Comparison of ENCODE assay signal across 21 cellular contexts in genomic region chr12:113805201-113805600, GRCh38.
"Had no signal": no experiment of that assay in that cellular context is flagged by ENCODE, and none has a peak within 500 bp of the region (broad histone marks: within the 10 kb centered on the region; RNA-seq: fewer than 3 reads in every experiment).

No MANE protein-coding gene starts in this region.

- H3K9me3 ChIP-seq: body of pancreas, testis, transverse colon had no signal

- FAIRE-seq: urothelium cell line had no signal

- DNase-seq: activated CD4-positive, alpha-beta T cell treated with anti-CD3 and anti-CD28 coated beads for 36 hours; activated CD4-positive, CD25-positive, alpha-beta regulatory T cell; activated CD8-positive, alpha-beta memory T cell treated with anti-CD3 and anti-CD28 coated beads, Interleukin-2, amount 10 ng/mL, durations not matched to agents 7 days and 5 days; activated CD8-positive, alpha-beta T cell treated with anti-CD3 and anti-CD28 coated beads, Interleukin-2, amount 10 ng/mL, durations not matched to agents 7 days and 5 days; activated T-cell treated with anti-CD3 and anti-CD28 coated beads, Interleukin-2, amount 50 U/mL, for 48 hours; anterior cingulate cortex; body of pancreas; foreskin keratinocyte; heart left ventricle; hypothalamus; immature natural killer cell; midbrain; naive thymus-derived CD8-positive, alpha-beta T cell; occipital lobe; right cardiac atrium; stimulated activated naive CD8-positive, alpha-beta T cell treated with anti-CD3 and anti-CD28 coated beads, Interleukin-15, Interleukin-2, amounts not matched to agents 100 U/mL and 50 U/mL, for 24 hours; T-helper 1 cell; testis; transverse colon had no signal

- ATAC-seq: activated CD4-positive, alpha-beta T cell treated with anti-CD3 and anti-CD28 coated beads for 36 hours; activated CD8-positive, alpha-beta memory T cell treated with anti-CD3 and anti-CD28 coated beads, Interleukin-2, amount 10 ng/mL, durations not matched to agents 7 days and 5 days; activated CD8-positive, alpha-beta T cell treated with anti-CD3 and anti-CD28 coated beads, Interleukin-2, amount 10 ng/mL, durations not matched to agents 7 days and 5 days; body of pancreas; foreskin keratinocyte; heart left ventricle; naive thymus-derived CD8-positive, alpha-beta T cell; right cardiac atrium; stimulated activated naive CD8-positive, alpha-beta T cell treated with anti-CD3 and anti-CD28 coated beads, Interleukin-15, Interleukin-2, amounts not matched to agents 100 U/mL and 50 U/mL, for 24 hours had no signal

- H3K27me3 ChIP-seq: body of pancreas, esophagus muscularis mucosa, foreskin keratinocyte, heart left ventricle, testis, transverse colon had no signal

- H3K36me3 ChIP-seq: esophagus muscularis mucosa, heart left ventricle, transverse colon had no signal

- H3K27ac ChIP-seq: body of pancreas, esophagus muscularis mucosa, foreskin keratinocyte, heart left ventricle, testis, transverse colon had no signal

- H3K4me1 ChIP-seq: body of pancreas, esophagus muscularis mucosa, foreskin keratinocyte, heart left ventricle, testis, transverse colon had no signal

- H3K4me3 ChIP-seq: body of pancreas, esophagus muscularis mucosa, heart left ventricle, testis, transverse colon had no signal
